In genomic region chr5:126864042-126864688, GRCh38 we compare ENCODE assay signal across 1 cellular context.
TF ChIP-seq lines count a peak whose summit lies in the region.

No MANE protein-coding gene starts in this region.

TF ChIP-seq in K562, 482 proteins besides CTCF, POLR2A, EP300 and RAD21 (continued from another document and continues in another):
- TF ChIP-seq CTCFL (IDR thresholded peaks at IDR 0.05; ENCODE audit: borderline replicate concordance, insufficient read depth, low read depth, low read length, poor library complexity, severe bottlenecking) (no peak), ARID1B (IDR thresholded peaks at IDR 0.05) (no peak), HNRNPK (IDR thresholded peaks at IDR 0.05; ENCODE audit: low read depth, low read length, poor library complexity, severe bottlenecking) (no peak), CBX5 (IDR thresholded peaks at IDR 0.05; ENCODE audit: borderline replicate concordance, low read depth) (no peak), KLF16 (IDR thresholded peaks at IDR 0.05) (no peak), BMI1 (IDR thresholded peaks at IDR 0.05; ENCODE audit: low read length) (no peak), SNIP1 (IDR thresholded peaks at IDR 0.05; ENCODE audit: low read depth) (no peak), DNMT1 (IDR thresholded peaks at IDR 0.05) (no peak), XRCC5 (IDR thresholded peaks at IDR 0.05; ENCODE audit: low read depth, low read length) (no peak), MBD1 (CRISPR knock-in tag; IDR thresholded peaks at IDR 0.05) (no peak), ELF1 (tag; IDR thresholded peaks at IDR 0.05) (no peak), ZBTB7A (IDR thresholded peaks at IDR 0.05; ENCODE audit: borderline replicate concordance, control insufficient read depth, low read depth, low read length) (no peak), E2F1 (CRISPR knock-in tag; IDR thresholded peaks at IDR 0.05) (no peak), ZNF639 (CRISPR knock-in tag; conservative IDR thresholded peaks at IDR 0.05 in 1 of 2, IDR thresholded peaks at IDR 0.05 in 1 of 2) (no peak), ZBTB9 (CRISPR knock-in tag; IDR thresholded peaks at IDR 0.05) (no peak), ZBTB2 (IDR thresholded peaks at IDR 0.05) (no peak), DACH1 (IDR thresholded peaks at IDR 0.05; ENCODE audit: partially characterized antibody) (no peak), SMARCA4 (IDR thresholded peaks at IDR 0.05) (no peak), BRF1 (IDR thresholded peaks at IDR 0.05; ENCODE audit: borderline replicate concordance, extremely low read depth, insufficient read length) (no peak), MAFF (IDR thresholded peaks at IDR 0.05; ENCODE audit: low read length) (no peak), MXI1 (IDR thresholded peaks at IDR 0.05; ENCODE audit: low read depth, low read length) (peak; percentile 54; the same call in 1 of the 2 replicates), ZNF76 (CRISPR knock-in tag; IDR thresholded peaks at IDR 0.05; ENCODE audit: borderline replicate concordance) (no peak), SNRNP70 (optimal IDR thresholded peaks at IDR 0.05; ENCODE audit: low read depth, low read length) (no peak), HEY1 (CRISPR knock-in tag; IDR thresholded peaks at IDR 0.05; ENCODE audit: borderline replicate concordance) (no peak), PCBP2 (IDR thresholded peaks at IDR 0.05; ENCODE audit: low read depth, low read length, poor library complexity, severe bottlenecking) (no peak), ARID3A (IDR thresholded peaks at IDR 0.05; ENCODE audit: borderline replicate concordance, low read depth, low read length) (no peak), IFI16 (CRISPR knock-in tag; IDR thresholded peaks at IDR 0.05) (no peak), CHD2 (IDR thresholded peaks at IDR 0.05; ENCODE audit: low read depth, low read length) (no peak), ZNF592 (IDR thresholded peaks at IDR 0.05) (peak; percentile 75; the same call in 1 of the 2 replicates), ZBTB33 (CRISPR knock-in tag; IDR thresholded peaks at IDR 0.05) (peak; percentile 71; the same call in 1 of the 2 replicates), POLR3A (IDR thresholded peaks at IDR 0.05; ENCODE audit: borderline replicate concordance, extremely low read depth, insufficient read depth, insufficient read length) (no peak), STAG1 (CRISPR knock-in tag; IDR thresholded peaks at IDR 0.05; ENCODE audit: borderline replicate concordance) (no peak), ZNF212 (CRISPR knock-in tag; IDR thresholded peaks at IDR 0.05) (no peak), MAFK (IDR thresholded peaks at IDR 0.05; ENCODE audit: low read length) (no peak), CEBPB (tag; IDR thresholded peaks at IDR 0.05) (no peak)
